ENCODE assay signal across 9 cellular contexts in the genomic region with DNA sequence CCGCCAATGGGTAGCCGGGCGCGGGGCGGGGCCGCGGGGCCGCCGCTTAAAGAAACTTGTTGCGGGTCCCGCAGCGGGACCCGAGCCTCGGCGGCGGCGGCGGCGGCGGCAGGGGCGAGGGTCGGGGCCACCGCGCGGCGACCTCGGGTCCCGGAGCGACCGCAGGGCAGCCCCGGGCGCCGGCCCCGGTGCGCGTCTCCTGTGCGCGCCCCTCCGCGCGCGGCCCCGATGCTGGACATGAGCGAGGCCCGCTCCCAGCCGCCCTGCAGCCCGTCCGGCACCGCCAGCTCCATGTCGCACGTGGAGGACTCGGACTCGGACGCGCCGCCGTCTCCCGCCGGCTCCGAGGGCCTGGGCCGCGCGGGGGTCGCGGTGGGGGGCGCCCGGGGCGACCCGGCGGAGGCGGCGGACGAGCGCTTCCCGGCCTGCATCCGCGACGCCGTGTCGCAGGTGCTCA. TPM values are rescaled to one million over a fixed set of nuclear protein-coding genes. Genes with fewer than 3 reads are reported as not detected.
DNase-seq lines count a peak whose midpoint lies in the region; ATAC-seq and TF ChIP-seq lines count a peak whose summit lies in the region.
"Had no signal": no experiment of that assay in that cellular context is flagged by ENCODE, and none has a peak within 500 bp of the region (broad histone marks: within the 10 kb centered on the region; RNA-seq: fewer than 3 reads in every experiment).

Gene SOX8 (plus strand): TSS at position 76 of the 457 bp plus-strand sequence. CDS start 153 bp downstream, at position 229.

- H3K27ac Mint-ChIP-seq in activated naive CD4-positive, alpha-beta T cell treated with anti-CD3 and anti-CD28 coated beads for 36 hours, result no peak within 1 kb of the TSS

- peaks cover 3% of the 10 kb centered on the region for H3K27me3 Mint-ChIP-seq in activated naive CD4-positive, alpha-beta T cell treated with anti-CD3 and anti-CD28 coated beads for 36 hours (ENCODE audit: low read depth)

- peak within 1 kb of the TSS; percentile 75 for H3K4me3 Mint-ChIP-seq in activated naive CD4-positive, alpha-beta T cell treated with anti-CD3 and anti-CD28 coated beads for 36 hours

- ATAC-seq in body of pancreas, result peak; percentile 3
- no peak for ATAC-seq in lung (ENCODE audit: insufficient read depth, low FRiP score)
- no peak for ATAC-seq in GM21786 (IDR thresholded peaks at IDR 0.05; ENCODE audit: unreplicated experiment)
- ATAC-seq in HG02852 (IDR thresholded peaks at IDR 0.05; ENCODE audit: unreplicated experiment), result no peak

- 0 to 1% methylated on average over 6 to 76 of the region's 80 CpGs for WGBS in body of pancreas, 2 donors
- WGBS in lung, 2 donors, result 1 to 4% methylated on average over 13 to 80 of the region's 80 CpGs

- no peak within 1 kb of the TSS for H3K27ac ChIP-seq in body of pancreas
- H3K27ac ChIP-seq in lung (ENCODE audit: low read depth in 1 of 2, low read length in 1 of 2), result no peak within 1 kb of the TSS
- peak within 1 kb of the TSS; percentile 11 to 30 for H3K27ac ChIP-seq in tibial artery
- H3K27ac ChIP-seq: neutrophil had no signal

- TF ChIP-seq POLR2A in body of pancreas (IDR thresholded peaks at IDR 0.05), result no peak

- no peaks in the 10 kb centered on the region for H3K9me3 Mint-ChIP-seq in activated naive CD4-positive, alpha-beta T cell treated with anti-CD3 and anti-CD28 coated beads for 36 hours

- no peak for DNase-seq in activated naive CD4-positive, alpha-beta T cell treated with anti-CD3 and anti-CD28 coated beads for 36 hours
- DNase-seq in activated naive CD4-positive, alpha-beta T cell (lab: John Stamatoyannopoulos, UW), result no peak
- DNase-seq in body of pancreas (no peak), lung (ENCODE audit: low spot score) (no peak), tibial artery (no peak), HCEC 1CT (no peak)

- peaks cover 47% of the 10 kb centered on the region for H3K4me1 ChIP-seq in body of pancreas
- H3K4me1 ChIP-seq in lung (ENCODE audit: control insufficient read depth in 2 of 2, insufficient read depth in 2 of 2, low read length in 2 of 2), result peaks cover 0 to 3% of the 10 kb centered on the region in 2 donors
- H3K4me1 ChIP-seq in tibial artery, result peaks cover 0 to 54% (median 26%) of the 10 kb centered on the region in 4 donors

- H3K4me3 ChIP-seq in body of pancreas (peak within 1 kb of the TSS in 1 of 2 donors; percentile 6), lung (peak within 1 kb of the TSS; percentile 55), tibial artery (peak within 1 kb of the TSS; percentile 47 to 54)

- no peaks in the 10 kb centered on the region for H3K36me3 Mint-ChIP-seq in activated naive CD4-positive, alpha-beta T cell treated with anti-CD3 and anti-CD28 coated beads for 36 hours (ENCODE audit: low read depth)

- H3K36me3 ChIP-seq in body of pancreas (replicated peaks in 1 of 2; ENCODE audit: insufficient read depth in 1 of 2, low read depth in 2 of 2), result no peaks in the 10 kb centered on the region
- no peaks in the 10 kb centered on the region for H3K36me3 ChIP-seq in lung (ENCODE audit: control insufficient read depth in 2 of 2, insufficient read depth in 2 of 2, low read length in 2 of 2)
- H3K36me3 ChIP-seq in tibial artery, result peaks cover 0 to 9% (median 0%) of the 10 kb centered on the region in 3 donors
- H3K36me3 ChIP-seq: neutrophil had no signal

- H3K27me3 ChIP-seq in body of pancreas (peaks cover 0 to 11% of the 10 kb centered on the region in 2 donors), lung (ENCODE audit: control insufficient read depth, insufficient read depth) (peaks cover 5% of the 10 kb centered on the region), tibial artery (peaks cover 0 to 89% of the 10 kb centered on the region in 2 donors)

- H3K9me3 ChIP-seq in body of pancreas, result no peaks in the 10 kb centered on the region
- no peaks in the 10 kb centered on the region for H3K9me3 ChIP-seq in lung (ENCODE audit: control insufficient read depth in 2 of 2, insufficient read depth in 1 of 2, low read length in 1 of 2)
- no peaks in the 10 kb centered on the region for H3K9me3 ChIP-seq in tibial artery
- H3K9me3 ChIP-seq: neutrophil had no signal

- H3K4me1 Mint-ChIP-seq in activated naive CD4-positive, alpha-beta T cell treated with anti-CD3 and anti-CD28 coated beads for 36 hours (ENCODE audit: low read depth), result peaks cover 21% of the 10 kb centered on the region

- TF ChIP-seq CTCF in body of pancreas (IDR thresholded peaks at IDR 0.05) (no peak), lung (IDR thresholded peaks at IDR 0.05; ENCODE audit: control extremely low read depth, extremely low read depth) (no peak), tibial artery (IDR thresholded peaks at IDR 0.05) (no peak)

- CTCF ChIA-PET in activated naive CD4-positive, alpha-beta T cell treated with anti-CD3 and anti-CD28 coated beads for 36 hours (lab: Charles Lee), result interaction anchor here (1.3 kb wide), 1 partner anchor 14 kb away, joined by 3 read pairs; no protein-coding TSS in a partner anchor

- intact Hi-C loops in activated naive CD4-positive, alpha-beta T cell treated with anti-CD3 and anti-CD28 coated beads for 36 hours (cut with micrococcal nuclease), result loop anchor here (2.0 kb wide), 1 partner anchor 23 kb away; no protein-coding TSS in a partner anchor
- intact Hi-C loops in body of pancreas (cut with DNase I), result no loop called here
- intact Hi-C loops in tibial artery (cut with DNase I; ENCODE audit: low total_unique reads), result no loop called here

RNA-seq across cellular contexts. Expression of gene SOX8, which starts in this region (rescaled TPM):
- 1 to 10 TPM in 1 of 2 experiments, under 1 TPM in 1; 0.74 to 1.0 TPM for total RNA-seq in activated naive CD4-positive, alpha-beta T cell treated with anti-CD3 and anti-CD28 coated beads for 36 hours
- total RNA-seq in body of pancreas (1 to 10 TPM; 2.6 to 3.3 TPM), lung (1 to 10 TPM in 1 of 2 donors, under 1 TPM in 1; 0.40 to 4.0 TPM)
- under 1 TPM; 0.33 to 0.39 TPM for polyA plus RNA-seq in lung

Comparison
In these comparisons a context has a peak if more than half of its experiments do, and no peak if none do; other contexts are left out.
1. H3K27ac ChIP-seq: peak in tibial artery (2 of 2); none in body of pancreas (0 of 4) and lung (0 of 2).